22 cellular contexts compared by ENCODE assay signal in genomic region chr5:90747175-90747574, GRCh38.
DNase-seq lines count a peak whose midpoint lies in the region; ATAC-seq, FAIRE-seq and TF ChIP-seq lines count a peak whose summit lies in the region.
"Had no signal": no experiment of that assay in that cellular context is flagged by ENCODE, and none has a peak within 500 bp of the region (broad histone marks: within the 10 kb centered on the region; RNA-seq: fewer than 3 reads in every experiment).

No MANE protein-coding gene starts in this region.

- no peaks in the 10 kb centered on the region for H3K4me1 ChIP-seq in SK-N-SH (ENCODE audit: control insufficient read depth in 1 of 2, insufficient read depth in 2 of 2, low read depth in 1 of 2, low read length in 1 of 2)
- H3K4me1 ChIP-seq: ascending aorta had no signal

- no peak for DNase-seq in SK-N-SH
- peak; percentile 29 for DNase-seq in RPMI7951 (ENCODE audit: low read depth)
- peak; percentile 6 for DNase-seq in epithelial cell of esophagus (ENCODE audit: low read depth)
- peak; percentile 70 for DNase-seq in urothelium cell line (ENCODE audit: low spot score)
- DNase-seq in activated effector memory CD4-positive, alpha-beta T cell treated with Interleukin-2 at 50 U/mL for 16 hours, result no peak
- DNase-seq in NCI-H2081 (lab: John Stamatoyannopoulos, UW), result no peak
- DNase-seq: activated CD8-positive, alpha-beta memory T cell treated with anti-CD3 and anti-CD28 coated beads for 24 hours; activated effector memory CD4-positive, alpha-beta T cell treated with anti-CD3 and anti-CD28 coated beads, Interleukin-2, amount 50 U/mL, for 16 hours; CD4-positive, CD25-positive, alpha-beta regulatory T cell; Karpas-422; NCI-H187 treated with DMSO at 0.1 percent for 48 hours; nephron progenitor cell; right cardiac atrium; stimulated activated CD4-positive, alpha-beta T cell treated with anti-CD3 and anti-CD28 coated beads, Interleukin-4, amount 100 ng/mL, for 24 hours; trophoblast cell had no signal

- CTCF ChIA-PET in SK-N-SH (lab: Yijun Ruan, JAX), result no interaction called here

- no peaks in the 10 kb centered on the region for H3F3A ChIP-seq in SK-N-SH (replicated peaks; ENCODE audit: insufficient read depth)

- H3K9ac ChIP-seq in SK-N-SH, result no peak overlapping the region

- H3K9me2 ChIP-seq in SK-N-SH, result no peaks in the 10 kb centered on the region

- no peak for ATAC-seq in SK-N-SH treated with all-trans-retinoic acid at 6 μM for 48 hours
- no peak for ATAC-seq in GM18519 (IDR thresholded peaks at IDR 0.05; ENCODE audit: low FRiP score, unreplicated experiment)
- ATAC-seq: right cardiac atrium had no signal

- POLR2A ChIA-PET in SK-N-SH (lab: Yijun Ruan, JAX), result no interaction called here

- H3K79me2 ChIP-seq in SK-N-SH (ENCODE audit: insufficient read depth), result no peaks in the 10 kb centered on the region

- no peak for TF ChIP-seq CTCF in SK-N-SH (IDR thresholded peaks at IDR 0.05)
- TF ChIP-seq CTCF in epithelial cell of esophagus (IDR thresholded peaks at IDR 0.05; ENCODE audit: insufficient read depth, low read depth, low read length, missing control alignments), result no peak

- no peaks in the 10 kb centered on the region for H3K9me3 ChIP-seq in SK-N-SH
- H3K9me3 ChIP-seq: ascending aorta had no signal

- FAIRE-seq in urothelium cell line (lab: Jason Lieb, UNC), result peak; percentile 37
- FAIRE-seq: A204.1, GM18507, TTC549 had no signal

- H2AFZ ChIP-seq in SK-N-SH (ENCODE audit: low read depth), result no peak overlapping the region

- no peaks in the 10 kb centered on the region for H3K27me3 ChIP-seq in SK-N-SH (ENCODE audit: insufficient read depth)
- H3K27me3 ChIP-seq: ascending aorta had no signal

- no peak overlapping the region for H3K4me2 ChIP-seq in SK-N-SH

- no peaks in the 10 kb centered on the region for H4K20me1 ChIP-seq in SK-N-SH (ENCODE audit: insufficient read depth)

- TF ChIP-seq RAD21 in SK-N-SH (IDR thresholded peaks at IDR 0.05; ENCODE audit: low read length), result no peak

- H3K36me3 ChIP-seq in SK-N-SH (replicated peaks in 1 of 2; ENCODE audit: control insufficient read depth in 1 of 2, insufficient read depth in 2 of 2, low read length in 1 of 2), result no peaks in the 10 kb centered on the region
- H3K36me3 ChIP-seq: ascending aorta had no signal

- H3K4me3 ChIP-seq in SK-N-SH (ENCODE audit: low read depth in 2 of 2, low read length in 1 of 2) (no peak overlapping the region), epithelial cell of esophagus (ENCODE audit: low read length) (no peak overlapping the region)
- H3K4me3 ChIP-seq: ascending aorta, lung had no signal

- no peak overlapping the region for H3K27ac ChIP-seq in SK-N-SH (ENCODE audit: low read depth in 2 of 2, low read length in 1 of 2)
- H3K27ac ChIP-seq: ascending aorta had no signal

- no peak for TF ChIP-seq EP300 in SK-N-SH (IDR thresholded peaks at IDR 0.05; ENCODE audit: borderline replicate concordance in 1 of 2, low read depth in 1 of 2, low read length in 1 of 2)

- WGBS in SK-N-SH (ENCODE audit: low lambda C conversion rate), result 13% methylated on average over 3 of the region's 3 CpGs

TF ChIP-seq in SK-N-SH, 30 proteins besides CTCF, POLR2A, EP300 and RAD21:
- TF ChIP-seq MEF2A (IDR thresholded peaks at IDR 0.05; ENCODE audit: borderline replicate concordance, low read depth) (no peak), NRF1 (IDR thresholded peaks at IDR 0.05; ENCODE audit: low read depth, low read length) (no peak), GATA2 (CRISPR knock-in tag; IDR thresholded peaks at IDR 0.05) (no peak), TCF12 (IDR thresholded peaks at IDR 0.05) (peak; percentile 24; the same call in 1 of the 2 replicates), USF2 (IDR thresholded peaks at IDR 0.05; ENCODE audit: borderline replicate concordance, low read depth, low read length) (no peak), ZBTB33 (IDR thresholded peaks at IDR 0.05; ENCODE audit: borderline replicate concordance, low read depth) (no peak), IRF3 (IDR thresholded peaks at IDR 0.05; ENCODE audit: low read depth, low read length) (no peak)

TF ChIP-seq in SK-N-SH treated with all-trans-retinoic acid at 6 μM for 48 hours, 23 proteins besides CTCF, POLR2A, EP300 and RAD21:
- TF ChIP-seq OSR1 (CRISPR knock-in tag; IDR thresholded peaks at IDR 0.05), result no peak
- no peak for TF ChIP-seq TOX (CRISPR knock-in tag; IDR thresholded peaks at IDR 0.05; ENCODE audit: borderline replicate concordance)
- no peak for TF ChIP-seq ZFP30 (CRISPR knock-in tag; IDR thresholded peaks at IDR 0.05)
- TF ChIP-seq ZNF8 (CRISPR knock-in tag; IDR thresholded peaks at IDR 0.05), result no peak
- TF ChIP-seq RARB (CRISPR knock-in tag; IDR thresholded peaks at IDR 0.05), result no peak
- no peak for TF ChIP-seq ARNTL (CRISPR knock-in tag; IDR thresholded peaks at IDR 0.05; ENCODE audit: borderline replicate concordance, low read depth)
- no peak for TF ChIP-seq BACH2 (CRISPR knock-in tag; IDR thresholded peaks at IDR 0.05; ENCODE audit: borderline replicate concordance)
- no peak for TF ChIP-seq ZNF70 (CRISPR knock-in tag; IDR thresholded peaks at IDR 0.05)

Comparison
In these comparisons a context has a peak if more than half of its experiments do, and no peak if none do; other contexts are left out.
1. DNase-seq: peak in RPMI7951 (single experiment), epithelial cell of esophagus (single experiment) and urothelium cell line (single experiment); none in SK-N-SH (single experiment), activated effector memory CD4-positive, alpha-beta T cell treated with Interleukin-2 at 50 U/mL for 16 hours (single experiment) and NCI-H2081 (0 of 2).